8 cellular contexts compared by ENCODE assay signal in the genomic region with DNA sequence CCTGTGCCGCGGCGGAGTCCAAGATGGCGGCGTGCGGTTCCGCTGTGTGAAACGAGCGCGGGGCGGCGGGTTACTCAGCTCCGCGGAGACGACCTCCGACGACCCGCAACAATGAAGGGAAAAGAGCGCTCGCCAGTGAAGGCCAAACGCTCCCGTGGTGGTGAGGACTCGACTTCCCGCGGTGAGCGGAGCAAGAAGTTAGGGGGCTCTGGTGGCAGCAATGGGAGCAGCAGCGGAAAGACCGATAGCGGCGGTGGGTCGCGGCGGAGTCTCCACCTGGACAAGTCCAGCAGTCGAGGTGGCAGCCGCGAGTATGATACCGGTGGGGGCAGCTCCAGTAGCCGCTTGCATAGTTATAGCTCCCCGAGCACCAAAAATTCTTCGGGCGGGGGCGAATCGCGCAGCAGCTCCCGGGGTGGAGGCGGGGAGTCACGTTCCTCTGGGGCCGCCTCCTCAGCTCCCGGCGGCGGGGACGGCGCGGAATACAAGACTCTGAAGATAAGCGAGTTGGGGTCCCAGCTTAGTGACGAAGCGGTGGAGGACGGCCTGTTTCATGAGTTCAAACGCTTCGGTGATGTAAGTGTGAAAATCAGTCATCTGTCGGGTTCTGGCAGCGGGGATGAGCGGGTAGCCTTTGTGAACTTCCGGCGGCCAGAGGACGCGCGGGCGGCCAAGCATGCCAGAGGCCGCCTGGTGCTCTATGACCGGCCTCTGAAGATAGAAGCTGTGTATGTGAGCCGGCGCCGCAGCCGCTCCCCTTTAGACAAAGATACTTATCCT. TPM values are rescaled to one million over a fixed set of nuclear protein-coding genes. Genes with fewer than 3 reads are reported as not detected.
A peak's percentile ranks its signal among the peaks of the same experiment; 100 is the strongest.
DNase-seq lines count a peak whose midpoint lies in the region; ATAC-seq, FAIRE-seq and TF ChIP-seq lines count a peak whose summit lies in the region.

No MANE protein-coding gene starts in this region.

- H3K36me3 ChIP-seq in kidney (ENCODE audit: control insufficient read depth in 1 of 2, insufficient read depth in 2 of 2, low read length in 2 of 2), result peaks cover 7 to 15% of the 10 kb centered on the region in 2 donors

- H3K4me3 ChIP-seq in kidney (ENCODE audit: low read length in 2 of 2), result peak overlapping the region; percentile 84 to 92

- TF ChIP-seq CTCF in GM10248 (IDR thresholded peaks at IDR 0.05; ENCODE audit: control extremely low read depth, extremely low read depth, low read depth, missing control alignments), result no peak
- peak; percentile 48 for TF ChIP-seq CTCF in MCF 10A (IDR thresholded peaks at IDR 0.05; ENCODE audit: unreplicated experiment)
- TF ChIP-seq CTCF in kidney (IDR thresholded peaks at IDR 0.05; ENCODE audit: borderline replicate concordance, extremely low read depth, insufficient read depth), result peak; percentile 15

- intact Hi-C loops in MCF 10A (cut with micrococcal nuclease), result loop anchor here (5.0 kb wide), 2 partner anchors 53 to 158 kb away; a partner anchor contains a TSS
- intact Hi-C loops in kidney (cut with DNase I), result no loop called here

- POLR2A ChIA-PET in GM10248 (lab: Yijun Ruan, JAX) (interaction anchor here (0.6 to 2.2 kb wide), 9 partner anchors 10 to 791 kb away, joined by 3 to 11 read pairs (median 3); a partner anchor contains a TSS), MCF 10A (lab: Yijun Ruan, JAX) (interaction anchor here (0.8 to 6.4 kb wide), 28 partner anchors 9 to 1282 kb away, joined by 3 to 114 read pairs (median 8); a partner anchor contains a TSS)

- no peak overlapping the region for H3K27ac Mint-ChIP-seq in MCF 10A (ENCODE audit: low read depth, unreplicated experiment)

- no peaks in the 10 kb centered on the region for H3K9me3 Mint-ChIP-seq in MCF 10A (ENCODE audit: unreplicated experiment)

- no peak for FAIRE-seq in kidney (lab: Jason Lieb, UNC)

- peak; percentile 3 for ATAC-seq in HG03439 (IDR thresholded peaks at IDR 0.05; ENCODE audit: unreplicated experiment)

- peaks cover 38% of the 10 kb centered on the region for H3K36me3 Mint-ChIP-seq in MCF 10A (ENCODE audit: insufficient read depth, unreplicated experiment)

- no peaks in the 10 kb centered on the region for H3K27me3 Mint-ChIP-seq in MCF 10A (ENCODE audit: insufficient read depth, unreplicated experiment)

- no peaks in the 10 kb centered on the region for H3K9me3 ChIP-seq in kidney (ENCODE audit: control insufficient read depth in 1 of 2, low read length in 2 of 2)

- peak overlapping the region; percentile 79 to 89 for H3K9ac ChIP-seq in kidney (ENCODE audit: low read length in 2 of 2)

- peak overlapping the region; percentile 92 to 94 for H3K27ac ChIP-seq in kidney (ENCODE audit: low read depth in 2 of 2, low read length in 2 of 2)

- peaks cover 45% of the 10 kb centered on the region for H3K4me1 Mint-ChIP-seq in MCF 10A (ENCODE audit: insufficient read depth, unreplicated experiment)

- CTCF ChIA-PET in GM10248 (lab: Yijun Ruan, JAX) (interaction anchor here (1.0 to 8.8 kb wide), 29 partner anchors 8 to 252 kb away, joined by 3 to 58 read pairs (median 5); no protein-coding TSS in a partner anchor), MCF 10A (lab: Yijun Ruan, JAX) (interaction anchor here (0.6 to 7.1 kb wide), 11 partner anchors 9 to 157 kb away, joined by 3 to 46 read pairs (median 10); no protein-coding TSS in a partner anchor)

- TSS peak; percentile 26 for BruUV-seq in MCF 10A (replicated peaks; lab: Mats Ljungman, UMichigan)

- peaks cover 13 to 28% of the 10 kb centered on the region in 2 donors for H3K4me1 ChIP-seq in kidney (ENCODE audit: control insufficient read depth in 1 of 2, insufficient read depth in 1 of 2, low read depth in 1 of 2, low read length in 2 of 2)

- no peak overlapping the region for H3K4me3 Mint-ChIP-seq in MCF 10A (ENCODE audit: unreplicated experiment)

- DNase-seq in GM10248 (ENCODE audit: extremely low spot score) (peak; percentile 62), T follicular helper cell (ENCODE audit: low read depth) (peak; percentile 43), MCF 10A (ENCODE audit: unreplicated experiment) (peak; percentile 38), kidney (peak; percentile 93), SIG-M5 (lab: John Stamatoyannopoulos, UW) (no peak), 8988T (no peak)
- DNase-seq in stimulated activated CD4-positive, alpha-beta T cell treated with anti-CD3 and anti-CD28 coated beads, Interleukin-2, amount 100 ng/mL, for 48 hours, result peak; percentile 37 to 41

RNA-seq across cellular contexts. Expression of a gene that starts 0.4 kb away (rescaled TPM):
- total RNA-seq in MCF 10A (2022), result 31.4 and 35.9 TPM in 2 replicates
- total RNA-seq in kidney, result 27.8 TPM
- polyA plus RNA-seq in kidney (ENCODE audit: insufficient read depth, low read depth, low replicate concordance), result 2.2 TPM

RNA-seq across cellular contexts. Expression of a gene that starts 51.2 kb away (rescaled TPM):
- total RNA-seq in MCF 10A (2022) (9.8 and 11.0 TPM in 2 replicates), kidney (53.1 TPM)
- 51.8 TPM for polyA plus RNA-seq in kidney (ENCODE audit: insufficient read depth, low read depth, low replicate concordance)

Comparison
In these comparisons a context has a peak if more than half of its experiments do, and no peak if none do; other contexts are left out.
1. DNase-seq: peak in GM10248 (single experiment), T follicular helper cell (single experiment), MCF 10A (single experiment), kidney (single experiment) and stimulated activated CD4-positive, alpha-beta T cell treated with anti-CD3 and anti-CD28 coated beads, Interleukin-2, amount 100 ng/mL, for 48 hours (2 of 2); none in SIG-M5 (single experiment) and 8988T (single experiment).